Comparison of ENCODE assay signal across 11 cellular contexts in the genomic region with DNA sequence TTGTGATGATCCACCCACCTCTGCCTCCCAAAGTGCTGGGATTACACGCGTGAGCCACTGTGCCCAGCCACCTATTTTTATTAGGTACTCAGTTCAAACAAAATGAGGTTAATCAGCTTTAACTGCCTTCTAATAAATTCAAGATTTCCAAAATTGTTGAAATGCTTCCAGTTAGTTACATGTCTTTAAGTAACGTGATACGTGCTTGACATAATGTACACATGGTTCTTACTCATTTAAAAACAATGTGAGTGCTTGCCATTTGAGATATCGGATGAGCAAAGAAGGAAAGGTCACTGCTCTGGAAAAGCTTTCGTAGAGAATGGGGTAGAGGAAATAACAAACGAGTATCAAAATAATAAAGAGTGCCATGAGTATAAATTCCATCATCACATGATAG.
A peak's percentile ranks its signal among the peaks of the same experiment; 100 is the strongest.
DNase-seq lines count a peak whose midpoint lies in the region; ATAC-seq and TF ChIP-seq lines count a peak whose summit lies in the region.
"Had no signal": no experiment of that assay in that cellular context is flagged by ENCODE, and none has a peak within 500 bp of the region (broad histone marks: within the 10 kb centered on the region; RNA-seq: fewer than 3 reads in every experiment).

No MANE protein-coding gene starts in this region.

- POLR2A ChIA-PET in activated CD4-positive, alpha-beta memory T cell treated with anti-CD3 and anti-CD28 coated beads, Interleukin-2, amount 10 ng/mL, durations not matched to agents 7 days and 5 days (lab: Charles Lee) = no interaction called here
- POLR2A ChIA-PET in activated CD4-positive, alpha-beta memory T cell treated with anti-CD3 and anti-CD28 coated beads for 36 hours (lab: Charles Lee) = interaction anchor here (0.7 kb wide), 1 partner anchor 291 kb away, joined by 3 read pairs; a partner anchor contains a TSS

- H3K79me2 ChIP-seq in fibroblast of lung (ENCODE audit: control insufficient read depth, insufficient read depth, low read length) = peaks cover 2% of the 10 kb centered on the region

- H3K9me3 Mint-ChIP-seq in activated CD4-positive, alpha-beta memory T cell treated with anti-CD3 and anti-CD28 coated beads, Interleukin-2, amount 10 ng/mL, durations not matched to agents 7 days and 5 days = no peaks in the 10 kb centered on the region
- H3K9me3 Mint-ChIP-seq in activated CD4-positive, alpha-beta memory T cell treated with anti-CD3 and anti-CD28 coated beads for 36 hours = no peaks in the 10 kb centered on the region

- ATAC-seq in HG02885 (IDR thresholded peaks at IDR 0.05; ENCODE audit: poor library complexity, unreplicated experiment) = no peak

- peak overlapping the region; percentile 30 for H3K27ac Mint-ChIP-seq in activated CD4-positive, alpha-beta memory T cell treated with anti-CD3 and anti-CD28 coated beads, Interleukin-2, amount 10 ng/mL, durations not matched to agents 7 days and 5 days
- H3K27ac Mint-ChIP-seq in activated CD4-positive, alpha-beta memory T cell treated with anti-CD3 and anti-CD28 coated beads for 36 hours = no peak overlapping the region

- no peak overlapping the region for H3K4me3 Mint-ChIP-seq in activated CD4-positive, alpha-beta memory T cell treated with anti-CD3 and anti-CD28 coated beads, Interleukin-2, amount 10 ng/mL, durations not matched to agents 7 days and 5 days
- H3K4me3 Mint-ChIP-seq in activated CD4-positive, alpha-beta memory T cell treated with anti-CD3 and anti-CD28 coated beads for 36 hours = no peak overlapping the region

- peak overlapping the region; percentile 11 for H3K27ac ChIP-seq in fibroblast of lung (ENCODE audit: insufficient read depth, low read length)

- H3K4me3 ChIP-seq in fibroblast of lung (replicated peaks in 1 of 4; ENCODE audit: control extremely low read depth in 1 of 4, insufficient read depth in 1 of 4, low read depth in 3 of 4, low read length in 4 of 4) (no peak overlapping the region), skeletal muscle cell (ENCODE audit: low read depth, low read length) (no peak overlapping the region)

- no peaks in the 10 kb centered on the region for H3K9me3 ChIP-seq in fibroblast of lung (ENCODE audit: control insufficient read depth, insufficient read depth, low read depth, low read length)

- peaks cover 36% of the 10 kb centered on the region for H3K4me1 Mint-ChIP-seq in activated CD4-positive, alpha-beta memory T cell treated with anti-CD3 and anti-CD28 coated beads, Interleukin-2, amount 10 ng/mL, durations not matched to agents 7 days and 5 days
- peaks cover 58% of the 10 kb centered on the region for H3K4me1 Mint-ChIP-seq in activated CD4-positive, alpha-beta memory T cell treated with anti-CD3 and anti-CD28 coated beads for 36 hours (ENCODE audit: low read depth)

- no peaks in the 10 kb centered on the region for H4K20me1 ChIP-seq in fibroblast of lung (ENCODE audit: control insufficient read depth, extremely low read depth, insufficient read depth, low read length)

- no peaks in the 10 kb centered on the region for H3K27me3 Mint-ChIP-seq in activated CD4-positive, alpha-beta memory T cell treated with anti-CD3 and anti-CD28 coated beads, Interleukin-2, amount 10 ng/mL, durations not matched to agents 7 days and 5 days
- H3K27me3 Mint-ChIP-seq in activated CD4-positive, alpha-beta memory T cell treated with anti-CD3 and anti-CD28 coated beads for 36 hours = no peaks in the 10 kb centered on the region

- H3K27me3 ChIP-seq in fibroblast of lung (ENCODE audit: control insufficient read depth, insufficient read depth, low read length) = no peaks in the 10 kb centered on the region

- H3K9ac ChIP-seq in fibroblast of lung (ENCODE audit: insufficient read depth, low read length) = no peak overlapping the region

- peaks cover 8% of the 10 kb centered on the region for H3K4me1 ChIP-seq in fibroblast of lung (ENCODE audit: control insufficient read depth, extremely low read depth, insufficient read depth, low read length)

- CTCF ChIA-PET in activated CD4-positive, alpha-beta memory T cell treated with anti-CD3 and anti-CD28 coated beads, Interleukin-2, amount 10 ng/mL, durations not matched to agents 7 days and 5 days (lab: Charles Lee) = no interaction called here
- CTCF ChIA-PET in activated CD4-positive, alpha-beta memory T cell treated with anti-CD3 and anti-CD28 coated beads for 36 hours (lab: Charles Lee) = interaction anchor here (0.6 to 1.6 kb wide), 2 partner anchors 88 to 155 kb away, joined by 3 read pairs; no protein-coding TSS in a partner anchor

- no peaks in the 10 kb centered on the region for H3K36me3 ChIP-seq in fibroblast of lung (ENCODE audit: control insufficient read depth, insufficient read depth, low read length)

- H2AFZ ChIP-seq in fibroblast of lung (ENCODE audit: low read length) = no peak overlapping the region

- DNase-seq in activated CD4-positive, alpha-beta memory T cell treated with anti-CD3 and anti-CD28 coated beads, Interleukin-2, amount 10 ng/mL, durations not matched to agents 7 days and 5 days = no peak
- no peak for DNase-seq in activated CD4-positive, alpha-beta memory T cell treated with anti-CD3 and anti-CD28 coated beads for 36 hours
- DNase-seq in RPMI7951 (ENCODE audit: low read depth) (peak; percentile 70), fibroblast of lung (ENCODE audit: low read depth in 2 of 2) (peak; percentile 81 to 90), skeletal muscle cell (ENCODE audit: low read depth) (peak; percentile 73), GM20000 (ENCODE audit: low spot score) (no peak), NCI-H2227 treated with DMSO at 0.1 percent for 48 hours (lab: John Stamatoyannopoulos, UW) (no peak)
- DNase-seq: AML-193; posterior cingulate gyrus; stimulated activated naive CD4-positive, alpha-beta T cell treated with Interleukin-2 at 50 U/mL for 16 hours had no signal

- H3K4me2 ChIP-seq in fibroblast of lung (ENCODE audit: extremely low read depth, insufficient read depth, low read length) = no peak overlapping the region

- H3K36me3 Mint-ChIP-seq in activated CD4-positive, alpha-beta memory T cell treated with anti-CD3 and anti-CD28 coated beads, Interleukin-2, amount 10 ng/mL, durations not matched to agents 7 days and 5 days (ENCODE audit: low read depth) = peaks cover 69% of the 10 kb centered on the region
- peaks cover 55% of the 10 kb centered on the region for H3K36me3 Mint-ChIP-seq in activated CD4-positive, alpha-beta memory T cell treated with anti-CD3 and anti-CD28 coated beads for 36 hours

- TF ChIP-seq CTCF in fibroblast of lung (conservative IDR thresholded peaks at IDR 0.05 in 1 of 2, IDR thresholded peaks at IDR 0.05 in 1 of 2; ENCODE audit: low read depth in 1 of 2, low read length in 2 of 2) = no peak
- TF ChIP-seq CTCF in GM20000 (IDR thresholded peaks at IDR 0.05; ENCODE audit: extremely low read depth, missing control alignments) = no peak

- intact Hi-C loops in activated CD4-positive, alpha-beta memory T cell treated with anti-CD3 and anti-CD28 coated beads for 36 hours (cut with micrococcal nuclease) = loop anchor here (2.0 to 5.0 kb wide), 5 partner anchors 115 to 331 kb away; no protein-coding TSS in a partner anchor

Comparison
In these comparisons a context has a peak if more than half of its experiments do, and no peak if none do; other contexts are left out.
1. DNase-seq: peak in RPMI7951 (single experiment), fibroblast of lung (2 of 2) and skeletal muscle cell (single experiment); none in activated CD4-positive, alpha-beta memory T cell treated with anti-CD3 and anti-CD28 coated beads, Interleukin-2, amount 10 ng/mL, durations not matched to agents 7 days and 5 days (single experiment), activated CD4-positive, alpha-beta memory T cell treated with anti-CD3 and anti-CD28 coated beads for 36 hours (single experiment), GM20000 (single experiment) and NCI-H2227 treated with DMSO at 0.1 percent for 48 hours (single experiment).